ENCODE assay signal across 2 cellular contexts in the genomic region with DNA sequence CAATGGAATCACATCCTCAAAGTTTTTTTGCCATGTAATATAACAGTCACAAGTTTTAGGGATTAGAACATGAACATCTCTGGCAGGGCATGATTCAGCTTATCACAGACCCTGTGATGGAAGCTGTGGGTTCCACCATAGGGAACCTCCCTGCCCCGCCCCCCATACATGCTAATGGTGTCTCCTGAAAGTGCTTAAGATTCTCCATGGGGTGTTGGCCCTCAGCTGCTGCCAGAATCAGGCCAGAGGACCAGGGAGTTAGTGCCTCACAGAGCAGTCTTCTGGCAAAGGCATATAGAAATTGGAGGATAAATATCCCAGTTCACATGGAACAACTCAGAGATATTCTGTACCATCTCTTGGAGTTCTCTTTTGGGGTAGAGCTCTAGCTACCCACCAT.
TF ChIP-seq lines count a peak whose summit lies in the region.

No MANE protein-coding gene starts in this region.

TF ChIP-seq in HEK293, 187 proteins besides CTCF, POLR2A, EP300 and RAD21:
- TF ChIP-seq, protein P1, sequence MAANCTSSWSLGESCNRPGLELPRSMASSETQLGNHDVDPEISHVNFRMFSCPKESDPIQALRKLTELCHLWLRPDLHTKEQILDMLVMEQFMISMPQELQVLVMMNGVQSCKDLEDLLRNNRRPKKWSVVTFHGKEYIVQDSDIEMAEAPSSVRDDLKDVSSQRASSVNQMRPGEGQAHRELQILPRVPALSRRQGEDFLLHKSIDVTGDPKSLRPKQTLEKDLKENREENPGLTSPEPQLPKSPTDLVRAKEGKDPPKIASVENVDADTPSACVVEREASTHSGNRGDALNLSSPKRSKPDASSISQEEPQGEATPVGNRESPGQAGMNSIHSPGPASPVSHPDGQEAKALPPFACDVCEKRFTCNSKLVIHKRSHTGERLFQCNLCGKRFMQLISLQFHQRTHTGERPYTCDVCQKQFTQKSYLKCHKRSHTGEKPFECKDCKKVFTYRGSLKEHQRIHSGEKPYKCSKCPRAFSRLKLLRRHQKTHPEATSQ (tag by site-specific recombination; IDR thresholded peaks at IDR 0.05): no peak
- TF ChIP-seq KLF8 (tag by site-specific recombination; IDR thresholded peaks at IDR 0.05) (no peak), ZNF202 (tag by site-specific recombination; IDR thresholded peaks at IDR 0.05; ENCODE audit: borderline replicate concordance) (no peak), ZFP69B (tag by site-specific recombination; IDR thresholded peaks at IDR 0.05) (no peak), FEZF1 (tag by site-specific recombination; IDR thresholded peaks at IDR 0.05) (no peak), KLF1 (tag by site-specific recombination; IDR thresholded peaks at IDR 0.05) (no peak), ZIC2 (tag by site-specific recombination; IDR thresholded peaks at IDR 0.05) (0 out of 2 replicates have a peak, but pooled peaks have one; percentile 29)

TF ChIP-seq in H1, 55 proteins besides CTCF, POLR2A, EP300 and RAD21 (continued from another document):
- TF ChIP-seq, protein P2, sequence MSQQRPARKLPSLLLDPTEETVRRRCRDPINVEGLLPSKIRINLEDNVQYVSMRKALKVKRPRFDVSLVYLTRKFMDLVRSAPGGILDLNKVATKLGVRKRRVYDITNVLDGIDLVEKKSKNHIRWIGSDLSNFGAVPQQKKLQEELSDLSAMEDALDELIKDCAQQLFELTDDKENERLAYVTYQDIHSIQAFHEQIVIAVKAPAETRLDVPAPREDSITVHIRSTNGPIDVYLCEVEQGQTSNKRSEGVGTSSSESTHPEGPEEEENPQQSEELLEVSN (IDR thresholded peaks at IDR 0.05): no peak
- TF ChIP-seq POLR2AphosphoS5 (IDR thresholded peaks at IDR 0.05; ENCODE audit: low read depth, low read length) (no peak), RNF2 (IDR thresholded peaks at IDR 0.05; ENCODE audit: borderline replicate concordance, low read depth, low read length, missing control alignments, poor library complexity, severe bottlenecking) (no peak), JUN (IDR thresholded peaks at IDR 0.05; ENCODE audit: low read depth, low read length) (no peak)
- TF ChIP-seq, protein P3, sequence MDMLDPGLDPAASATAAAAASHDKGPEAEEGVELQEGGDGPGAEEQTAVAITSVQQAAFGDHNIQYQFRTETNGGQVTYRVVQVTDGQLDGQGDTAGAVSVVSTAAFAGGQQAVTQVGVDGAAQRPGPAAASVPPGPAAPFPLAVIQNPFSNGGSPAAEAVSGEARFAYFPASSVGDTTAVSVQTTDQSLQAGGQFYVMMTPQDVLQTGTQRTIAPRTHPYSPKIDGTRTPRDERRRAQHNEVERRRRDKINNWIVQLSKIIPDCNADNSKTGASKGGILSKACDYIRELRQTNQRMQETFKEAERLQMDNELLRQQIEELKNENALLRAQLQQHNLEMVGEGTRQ (IDR thresholded peaks at IDR 0.05; ENCODE audit: low read length): no peak
